In the genomic region with DNA sequence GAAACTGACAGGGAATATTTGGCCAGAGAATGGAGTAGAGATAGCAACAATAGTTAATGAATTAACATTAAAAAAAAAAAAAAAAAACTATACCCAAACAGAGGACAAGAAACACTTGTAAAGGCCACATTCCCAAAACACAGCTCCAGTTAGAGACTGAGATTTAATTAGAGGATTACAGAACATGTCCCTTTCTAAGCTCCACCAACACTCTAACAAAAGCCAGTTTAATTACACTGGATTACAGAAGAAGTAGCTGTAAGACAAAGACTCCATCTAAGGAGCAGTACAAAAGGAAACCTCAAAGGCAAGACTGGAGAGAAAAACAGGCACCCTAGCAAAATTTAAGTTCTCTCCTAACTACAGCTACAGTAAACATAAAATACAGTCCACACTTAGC, we compare ENCODE assay signal across 26 cellular contexts.
"Had no signal": no experiment of that assay in that cellular context is flagged by ENCODE, and none has a peak within 500 bp of the region (broad histone marks: within the 10 kb centered on the region; RNA-seq: fewer than 3 reads in every experiment).

No MANE protein-coding gene starts in this region.

- H3K4me3 Mint-ChIP-seq: dendritic cell treated with granulocyte-macrophage colony-stimulating factor and Interleukin-4, amounts not matched to agents 40 ng/mL and 50 ng/mL, for 4 days; effector memory CD8-positive, alpha-beta T cell; endodermal cell; mesothelial cell of epicardium had no signal

- H3K27me3 Mint-ChIP-seq: dendritic cell treated with granulocyte-macrophage colony-stimulating factor and Interleukin-4, amounts not matched to agents 40 ng/mL and 50 ng/mL, for 4 days; effector memory CD8-positive, alpha-beta T cell had no signal

- H3K36me3 Mint-ChIP-seq: mesothelial cell of epicardium had no signal

- H3K27ac ChIP-seq: colonic mucosa, epithelial cell of prostate, esophagus squamous epithelium, gastrocnemius medialis, heart right ventricle, left lung, lower lobe of right lung had no signal

- H3K4me3 ChIP-seq: colonic mucosa, esophagus squamous epithelium, gastrocnemius medialis, heart right ventricle, left lung, lower lobe of right lung, mucosa of descending colon had no signal

- H3K9me3 ChIP-seq: colonic mucosa, esophagus squamous epithelium, lower lobe of right lung, mucosa of descending colon had no signal

- H3K4me1 ChIP-seq: colonic mucosa, esophagus squamous epithelium, gastrocnemius medialis, heart right ventricle, left lung, lower lobe of right lung had no signal

- H3K9me3 Mint-ChIP-seq: endodermal cell had no signal

- H3K36me3 ChIP-seq: colonic mucosa, esophagus squamous epithelium, gastrocnemius medialis, heart right ventricle, left lung, lower lobe of right lung had no signal

- H3K27ac Mint-ChIP-seq: dendritic cell treated with granulocyte-macrophage colony-stimulating factor and Interleukin-4, amounts not matched to agents 40 ng/mL and 50 ng/mL, for 4 days; effector memory CD8-positive, alpha-beta T cell; endodermal cell; mesothelial cell of epicardium had no signal

- H3K27me3 ChIP-seq: colonic mucosa, esophagus squamous epithelium, gastrocnemius medialis, heart right ventricle, left lung had no signal

- FAIRE-seq: endometrium, islet of Langerhans, keratinocyte had no signal

- DNase-seq: colonic mucosa; cortex of kidney; effector CD8-positive, alpha-beta T cell; effector memory CD8-positive, alpha-beta T cell; endodermal cell; erythroblast; esophagus squamous epithelium; foreskin fibroblast; foreskin melanocyte; gastrocnemius medialis; glutamatergic neuron; head of caudate nucleus; heart right ventricle; hippocampal formation; left cardiac atrium; left lung; left ventricle myocardium superior; lower lobe of right lung; mesenchymal stem cell; mucosa of descending colon had no signal
